In genomic region chr2:156736950-156737349, GRCh38 we compare ENCODE assay signal across 9 cellular contexts.
"Had no signal": no experiment of that assay in that cellular context is flagged by ENCODE, and none has a peak within 500 bp of the region (broad histone marks: within the 10 kb centered on the region; RNA-seq: fewer than 3 reads in every experiment).

No MANE protein-coding gene starts in this region.

- H3K9me3 ChIP-seq: HAP-1 had no signal

- H3K36me3 ChIP-seq: HAP-1 had no signal

- H3K4me1 Mint-ChIP-seq: IgD-negative memory B cell had no signal

- H3K9ac ChIP-seq: GM23248 had no signal

- H3K27me3 Mint-ChIP-seq: IgD-negative memory B cell had no signal

- DNase-seq: GM23248, GOT3, H7, HFFc6, KG1 had no signal

- H3K27ac Mint-ChIP-seq: HFFc6, IgD-negative memory B cell had no signal

- H3K36me3 Mint-ChIP-seq: IgD-negative memory B cell had no signal

- H3K27ac ChIP-seq: GM23248, HL-60 had no signal

- ATAC-seq: HCT116 had no signal

- H3K4me3 Mint-ChIP-seq: HFFc6, IgD-negative memory B cell had no signal

- H3K4me3 ChIP-seq: GM23248, HAP-1 had no signal

- H3K9me3 Mint-ChIP-seq: HFFc6, IgD-negative memory B cell had no signal

- H2AFZ ChIP-seq: GM23248 had no signal
